In the genomic region with DNA sequence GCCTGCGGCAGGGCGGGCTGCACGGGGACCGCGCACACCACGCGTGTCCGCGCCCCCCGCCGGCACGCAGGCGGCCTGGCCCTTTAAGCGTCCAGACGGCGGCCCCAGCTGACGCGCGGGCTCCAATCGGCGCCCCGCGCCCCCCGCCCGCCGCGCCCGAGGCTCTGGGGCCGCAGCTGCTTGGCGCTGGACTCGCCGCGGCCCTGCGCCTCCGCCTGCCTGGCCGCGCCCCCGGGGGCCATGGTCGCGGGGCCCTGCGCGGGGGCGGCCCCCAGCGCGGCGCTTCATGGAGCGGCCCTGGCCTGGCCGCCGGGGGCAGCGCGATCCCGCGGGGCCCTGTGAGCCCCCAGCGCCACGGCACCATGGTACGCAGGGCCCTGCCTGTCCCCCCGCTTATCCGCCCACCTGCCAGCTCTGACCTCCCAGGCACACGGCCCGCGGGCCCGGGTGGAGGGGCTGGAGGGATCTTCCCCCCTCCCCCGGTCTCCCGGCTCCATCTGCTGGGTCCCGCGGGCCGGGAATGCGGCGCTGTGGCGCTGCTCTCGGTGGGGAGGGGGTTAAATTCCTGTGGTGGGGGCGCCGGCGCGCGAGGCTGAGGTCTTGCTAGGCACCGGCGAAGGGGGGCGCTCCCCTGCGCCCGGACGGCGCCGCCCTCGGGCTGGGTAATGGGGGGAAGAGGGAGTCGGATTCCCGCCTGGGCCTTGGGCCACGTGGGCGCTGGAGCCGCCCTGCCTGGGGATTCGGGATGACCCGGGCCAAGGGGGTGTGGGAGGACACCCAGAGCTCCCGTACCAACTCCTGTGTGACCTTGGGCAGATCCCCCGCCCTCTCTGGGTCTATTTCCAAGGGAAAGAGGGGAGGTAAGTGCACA, we compare ENCODE assay signal across 1 cellular context.
A peak's percentile ranks its signal among the peaks of the same experiment; 100 is the strongest.
TF ChIP-seq lines count a peak whose summit lies in the region.

No MANE protein-coding gene starts in this region.

TF ChIP-seq in HepG2, 621 proteins besides CTCF, POLR2A, EP300 and RAD21 (continued from another document):
- TF ChIP-seq, protein P1, sequence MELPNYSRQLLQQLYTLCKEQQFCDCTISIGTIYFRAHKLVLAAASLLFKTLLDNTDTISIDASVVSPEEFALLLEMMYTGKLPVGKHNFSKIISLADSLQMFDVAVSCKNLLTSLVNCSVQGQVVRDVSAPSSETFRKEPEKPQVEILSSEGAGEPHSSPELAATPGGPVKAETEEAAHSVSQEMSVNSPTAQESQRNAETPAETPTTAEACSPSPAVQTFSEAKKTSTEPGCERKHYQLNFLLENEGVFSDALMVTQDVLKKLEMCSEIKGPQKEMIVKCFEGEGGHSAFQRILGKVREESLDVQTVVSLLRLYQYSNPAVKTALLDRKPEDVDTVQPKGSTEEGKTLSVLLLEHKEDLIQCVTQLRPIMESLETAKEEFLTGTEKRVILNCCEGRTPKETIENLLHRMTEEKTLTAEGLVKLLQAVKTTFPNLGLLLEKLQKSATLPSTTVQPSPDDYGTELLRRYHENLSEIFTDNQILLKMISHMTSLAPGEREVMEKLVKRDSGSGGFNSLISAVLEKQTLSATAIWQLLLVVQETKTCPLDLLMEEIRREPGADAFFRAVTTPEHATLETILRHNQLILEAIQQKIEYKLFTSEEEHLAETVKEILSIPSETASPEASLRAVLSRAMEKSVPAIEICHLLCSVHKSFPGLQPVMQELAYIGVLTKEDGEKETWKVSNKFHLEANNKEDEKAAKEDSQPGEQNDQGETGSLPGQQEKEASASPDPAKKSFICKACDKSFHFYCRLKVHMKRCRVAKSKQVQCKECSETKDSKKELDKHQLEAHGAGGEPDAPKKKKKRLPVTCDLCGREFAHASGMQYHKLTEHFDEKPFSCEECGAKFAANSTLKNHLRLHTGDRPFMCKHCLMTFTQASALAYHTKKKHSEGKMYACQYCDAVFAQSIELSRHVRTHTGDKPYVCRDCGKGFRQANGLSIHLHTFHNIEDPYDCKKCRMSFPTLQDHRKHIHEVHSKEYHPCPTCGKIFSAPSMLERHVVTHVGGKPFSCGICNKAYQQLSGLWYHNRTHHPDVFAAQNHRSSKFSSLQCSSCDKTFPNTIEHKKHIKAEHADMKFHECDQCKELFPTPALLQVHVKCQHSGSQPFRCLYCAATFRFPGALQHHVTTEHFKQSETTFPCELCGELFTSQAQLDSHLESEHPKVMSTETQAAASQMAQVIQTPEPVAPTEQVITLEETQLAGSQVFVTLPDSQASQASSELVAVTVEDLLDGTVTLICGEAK (IDR thresholded peaks at IDR 0.05), result no peak
- TF ChIP-seq, protein P1 (CRISPR knock-in tag; IDR thresholded peaks at IDR 0.05), result peak; percentile 55
- TF ChIP-seq ZMYM4 (CRISPR knock-in tag; IDR thresholded peaks at IDR 0.05) (peak; percentile 27; the same call in 1 of the 2 replicates), ZFX (CRISPR knock-in tag; IDR thresholded peaks at IDR 0.05; ENCODE audit: low read depth) (peak; percentile 64), ZNF883 (CRISPR knock-in tag; IDR thresholded peaks at IDR 0.05; ENCODE audit: not compliant biosample characterization) (peak; percentile 72), ZNF792 (CRISPR knock-in tag; IDR thresholded peaks at IDR 0.05) (peak; percentile 42; the same call in 1 of the 2 replicates)
- TF ChIP-seq, protein P2, sequence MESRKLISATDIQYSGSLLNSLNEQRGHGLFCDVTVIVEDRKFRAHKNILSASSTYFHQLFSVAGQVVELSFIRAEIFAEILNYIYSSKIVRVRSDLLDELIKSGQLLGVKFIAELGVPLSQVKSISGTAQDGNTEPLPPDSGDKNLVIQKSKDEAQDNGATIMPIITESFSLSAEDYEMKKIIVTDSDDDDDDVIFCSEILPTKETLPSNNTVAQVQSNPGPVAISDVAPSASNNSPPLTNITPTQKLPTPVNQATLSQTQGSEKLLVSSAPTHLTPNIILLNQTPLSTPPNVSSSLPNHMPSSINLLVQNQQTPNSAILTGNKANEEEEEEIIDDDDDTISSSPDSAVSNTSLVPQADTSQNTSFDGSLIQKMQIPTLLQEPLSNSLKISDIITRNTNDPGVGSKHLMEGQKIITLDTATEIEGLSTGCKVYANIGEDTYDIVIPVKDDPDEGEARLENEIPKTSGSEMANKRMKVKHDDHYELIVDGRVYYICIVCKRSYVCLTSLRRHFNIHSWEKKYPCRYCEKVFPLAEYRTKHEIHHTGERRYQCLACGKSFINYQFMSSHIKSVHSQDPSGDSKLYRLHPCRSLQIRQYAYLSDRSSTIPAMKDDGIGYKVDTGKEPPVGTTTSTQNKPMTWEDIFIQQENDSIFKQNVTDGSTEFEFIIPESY (CRISPR knock-in tag; IDR thresholded peaks at IDR 0.05), result no peak
TF ChIP-seq in HepG2: peak in this region for 109.
